ENCODE assay signal across 12 cellular contexts in the genomic region with DNA sequence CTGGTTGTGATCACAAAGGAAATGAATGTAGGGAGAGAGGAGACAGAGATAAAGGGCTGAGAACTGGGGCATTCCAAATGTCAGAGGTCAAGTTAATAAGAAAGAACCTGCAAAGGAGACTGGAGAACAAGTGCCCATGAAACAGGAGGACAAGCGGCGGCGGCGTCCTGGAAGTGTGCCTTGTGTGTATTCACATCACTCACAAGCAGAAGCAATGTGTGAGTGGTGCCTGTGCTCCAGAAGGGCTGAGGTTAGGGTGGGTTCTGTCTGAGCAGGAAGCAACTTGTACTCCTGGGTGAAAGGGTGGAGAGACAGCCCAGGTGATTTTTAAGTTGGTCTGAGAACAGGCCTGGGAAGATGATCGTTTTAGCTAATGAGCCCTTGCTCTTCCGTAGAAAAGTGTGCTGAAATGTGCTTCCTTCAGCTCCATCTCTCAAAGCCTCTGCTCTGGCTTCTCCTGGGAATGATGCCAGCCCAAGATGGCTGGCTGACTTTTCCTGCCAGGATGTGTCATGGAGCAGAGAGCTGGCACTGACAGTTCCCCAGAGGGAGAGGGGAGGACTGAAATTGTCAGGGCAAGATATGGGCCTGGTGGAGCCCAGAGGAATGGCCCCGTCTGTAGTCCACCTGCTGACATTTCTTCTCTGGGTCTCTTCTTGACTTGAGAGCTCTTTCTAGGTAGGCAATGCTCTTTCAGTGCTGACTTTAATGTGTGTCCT. TPM values are rescaled to one million over a fixed set of nuclear protein-coding genes. Genes with fewer than 3 reads are reported as not detected.
DNase-seq lines count a peak whose midpoint lies in the region; ATAC-seq, FAIRE-seq and TF ChIP-seq lines count a peak whose summit lies in the region.
"Had no signal": no experiment of that assay in that cellular context is flagged by ENCODE, and none has a peak within 500 bp of the region (broad histone marks: within the 10 kb centered on the region; RNA-seq: fewer than 3 reads in every experiment).

No MANE protein-coding gene starts in this region.

- no peaks in the 10 kb centered on the region for H3K27me3 ChIP-seq in bronchial epithelial cell (ENCODE audit: control insufficient read depth, insufficient read depth, low read length)
- no peaks in the 10 kb centered on the region for H3K27me3 ChIP-seq in CD8-positive, alpha-beta T cell (ENCODE audit: insufficient read depth, low read length)

- 43 to 48% methylated on average over 7 of the region's 7 CpGs for WGBS in lower leg skin, 2 donors

- H3K27ac Mint-ChIP-seq in CD8-positive, alpha-beta T cell: no peak overlapping the region
- H3K27ac Mint-ChIP-seq: brain; CD4-positive, CD25-positive, alpha-beta regulatory T cell had no signal

- ATAC-seq in CD8-positive, alpha-beta T cell: no peak

- CTCF ChIA-PET in CD8-positive, alpha-beta T cell (lab: Charles Lee): interaction anchor here (1.1 to 6.3 kb wide), 3 partner anchors 12 to 21 kb away, joined by 3 to 39 read pairs (median 9); no protein-coding TSS in a partner anchor

- TF ChIP-seq CTCF in AG10803 (conservative IDR thresholded peaks at IDR 0.05; ENCODE audit: low read length) (no peak), bronchial epithelial cell (IDR thresholded peaks at IDR 0.05; ENCODE audit: insufficient read depth, low read length, severe bottlenecking) (no peak), lower leg skin (IDR thresholded peaks at IDR 0.05) (no peak)
- TF ChIP-seq CTCF in CD8-positive, alpha-beta T cell (IDR thresholded peaks at IDR 0.05): no peak

- peaks cover 8% of the 10 kb centered on the region for H3K4me1 ChIP-seq in CD8-positive, alpha-beta T cell (ENCODE audit: insufficient read depth, low read length)

- H3K27ac ChIP-seq in CD8-positive, alpha-beta T cell (ENCODE audit: low read depth, low read length): no peak overlapping the region

- no peak for FAIRE-seq in bronchial epithelial cell (lab: Jason Lieb, UNC)

- H3K4me3 Mint-ChIP-seq in CD8-positive, alpha-beta T cell: no peak overlapping the region
- H3K4me3 Mint-ChIP-seq: brain; CD4-positive, CD25-positive, alpha-beta regulatory T cell had no signal

- intact Hi-C loops in lower leg skin (cut with DNase I; ENCODE audit: low total_unique reads): no loop called here
- intact Hi-C loops in CD8-positive, alpha-beta T cell (cut with DNase I, micrococcal nuclease): no loop called here

- TF ChIP-seq POLR2A in lower leg skin (IDR thresholded peaks at IDR 0.05): no peak

- no peaks in the 10 kb centered on the region for H3K9me3 Mint-ChIP-seq in CD8-positive, alpha-beta T cell
- H3K9me3 Mint-ChIP-seq: brain; CD4-positive, CD25-positive, alpha-beta regulatory T cell had no signal

- no peaks in the 10 kb centered on the region for H3K27me3 Mint-ChIP-seq in CD8-positive, alpha-beta T cell (ENCODE audit: low read depth)
- H3K27me3 Mint-ChIP-seq: brain had no signal

- no peaks in the 10 kb centered on the region for H3K9me3 ChIP-seq in CD8-positive, alpha-beta T cell (ENCODE audit: low read length)

- no peaks in the 10 kb centered on the region for H3K36me3 ChIP-seq in bronchial epithelial cell (ENCODE audit: control insufficient read depth, insufficient read depth, low read length)
- H3K36me3 ChIP-seq in CD8-positive, alpha-beta T cell (ENCODE audit: insufficient read depth, low read length): no peaks in the 10 kb centered on the region

- POLR2A ChIA-PET in CD8-positive, alpha-beta T cell (lab: Charles Lee): no interaction called here

- no peaks in the 10 kb centered on the region for H3K36me3 Mint-ChIP-seq in CD8-positive, alpha-beta T cell
- H3K36me3 Mint-ChIP-seq: brain; CD4-positive, CD25-positive, alpha-beta regulatory T cell had no signal

- peaks cover 4% of the 10 kb centered on the region for H3K4me1 Mint-ChIP-seq in CD8-positive, alpha-beta T cell (ENCODE audit: low read depth)
- H3K4me1 Mint-ChIP-seq: brain had no signal

- H3K4me3 ChIP-seq in AG10803 (ENCODE audit: low read length) (no peak overlapping the region), bronchial epithelial cell (ENCODE audit: low read depth, low read length) (no peak overlapping the region), lower leg skin (ENCODE audit: low read depth, poor library complexity, severe bottlenecking) (no peak overlapping the region)
- H3K4me3 ChIP-seq in CD8-positive, alpha-beta T cell (ENCODE audit: low read depth, low read length): no peak overlapping the region

- DNase-seq in AG10803 (ENCODE audit: low read depth): peak; percentile 70
- DNase-seq in M059J (ENCODE audit: low read depth): peak; percentile 86
- peak; percentile 60 for DNase-seq in bronchial epithelial cell (ENCODE audit: low read depth)
- DNase-seq in midbrain (lab: John Stamatoyannopoulos, UW): peak; percentile 47
- DNase-seq in NCI-H187 (lab: John Stamatoyannopoulos, UW): no peak
- DNase-seq in lower leg skin (ENCODE audit: low spot score in 2 of 2): no peak
- DNase-seq in CD8-positive, alpha-beta T cell: no peak
- DNase-seq in activated T-cell treated with anti-CD3 and anti-CD28 coated beads, Interleukin-2, amount 50 U/mL, for 1 hour: no peak
- DNase-seq: activated CD4-positive, alpha-beta T cell treated with anti-CD3 and anti-CD28 coated beads for 1 hour; CD4-positive, CD25-positive, alpha-beta regulatory T cell; KBM-7 had no signal

RNA-seq across cellular contexts. Expression of a gene that starts 25.1 kb away (rescaled TPM):
- 1.6 and 4.9 TPM in 2 replicates for total RNA-seq in M059J (2014; rRNA removed; shearing (Covaris generic))
- total RNA-seq in bronchial epithelial cell (2.1 and 3.5 TPM in 2 replicates), lower leg skin (10 to 100 TPM in 2 of 4 donors, 1 to 10 TPM in 2; 1.7 to 16.4 (median 11.1) TPM)
- total RNA-seq in CD8-positive, alpha-beta T cell: under 1 TPM; 0.11 to 0.14 TPM

RNA-seq across cellular contexts. Expression of a gene that starts 26.8 kb away (rescaled TPM):
- total RNA-seq in M059J (2014; rRNA removed; shearing (Covaris generic)): 24.2 and 41.6 TPM in 2 replicates
- total RNA-seq in bronchial epithelial cell (23.4 and 33.2 TPM in 2 replicates), lower leg skin (10 to 100 TPM; 37.9 to 56.4 (median 49.5) TPM)
- total RNA-seq in CD8-positive, alpha-beta T cell: 100 to 1,000 TPM; 144 to 146 TPM

Comparison
In these comparisons a context has a peak if more than half of its experiments do, and no peak if none do; other contexts are left out.
1. DNase-seq: peak in AG10803 (single experiment), M059J (single experiment), bronchial epithelial cell (single experiment) and midbrain (single experiment); none in NCI-H187 (0 of 2), lower leg skin (0 of 2), CD8-positive, alpha-beta T cell (0 of 7) and activated T-cell treated with anti-CD3 and anti-CD28 coated beads, Interleukin-2, amount 50 U/mL, for 1 hour (single experiment).